Comparison of ENCODE assay signal across 9 cellular contexts in the genomic region with DNA sequence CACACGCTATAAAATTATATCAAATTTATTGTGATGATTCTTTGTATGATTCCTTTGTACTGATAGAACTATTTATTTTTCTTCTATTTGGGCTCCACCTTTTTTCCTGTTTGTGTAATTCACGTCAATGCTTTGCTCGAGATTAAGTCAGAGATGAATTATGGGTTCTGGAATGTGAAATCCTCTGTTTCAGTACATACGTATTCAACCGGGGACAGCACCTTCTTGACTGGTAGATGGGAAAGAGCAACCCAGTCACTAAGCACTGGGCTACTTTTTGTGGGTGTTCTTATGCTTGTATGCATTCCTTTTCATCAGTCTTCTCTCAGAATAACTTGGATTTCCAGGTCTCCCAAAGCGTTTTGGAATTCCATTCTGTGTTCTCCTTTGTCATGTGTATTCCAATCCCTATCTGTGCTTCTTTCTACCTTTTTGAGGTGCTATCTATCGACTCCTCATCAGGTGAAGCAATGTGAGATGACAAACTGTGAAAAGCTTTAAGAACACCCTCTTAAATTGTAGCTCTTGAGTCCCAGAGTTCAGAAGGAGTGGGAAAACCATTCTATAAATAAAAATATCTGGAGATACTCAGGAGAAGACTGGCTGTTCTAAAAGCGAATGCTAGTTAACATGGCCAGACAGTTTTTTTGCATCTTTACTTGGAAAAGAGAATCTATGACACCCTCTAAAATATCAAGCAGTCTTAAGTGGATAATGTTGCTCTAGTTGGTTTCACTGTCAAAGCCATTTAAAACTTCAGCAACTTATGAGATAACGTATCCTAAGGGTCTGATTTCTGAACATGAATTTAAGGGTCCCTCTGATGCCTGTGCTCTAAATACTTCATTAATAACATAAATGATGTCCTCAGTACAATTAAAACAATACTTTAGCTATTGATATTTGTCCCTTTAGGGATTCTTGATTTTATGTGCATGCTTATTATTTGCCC.
DNase-seq lines count a peak whose midpoint lies in the region; ATAC-seq, FAIRE-seq and TF ChIP-seq lines count a peak whose summit lies in the region.
"Had no signal": no experiment of that assay in that cellular context is flagged by ENCODE, and none has a peak within 500 bp of the region (broad histone marks: within the 10 kb centered on the region; RNA-seq: fewer than 3 reads in every experiment).

No MANE protein-coding gene starts in this region.

- H3K36me3 Mint-ChIP-seq in activated CD4-positive, alpha-beta T cell treated with anti-CD3 and anti-CD28 coated beads for 36 hours (ENCODE audit: low read depth) = no peaks in the 10 kb centered on the region
- H3K36me3 Mint-ChIP-seq in astrocyte (ENCODE audit: low read depth, unreplicated experiment) = no peaks in the 10 kb centered on the region

- WGBS in right cardiac atrium = 64% methylated on average over 9 of the region's 9 CpGs

- peak overlapping the region; percentile 64 for H3K9ac ChIP-seq in astrocyte (ENCODE audit: low read length)

- H3K27me3 ChIP-seq in astrocyte (ENCODE audit: insufficient read depth, low read length) = no peaks in the 10 kb centered on the region
- H3K27me3 ChIP-seq in right cardiac atrium (ENCODE audit: control insufficient read depth, insufficient read depth) = no peaks in the 10 kb centered on the region
- no peaks in the 10 kb centered on the region for H3K27me3 ChIP-seq in thoracic aorta (replicated peaks; ENCODE audit: insufficient read depth)

- H3K4me3 ChIP-seq in astrocyte (ENCODE audit: insufficient read depth, low read depth, low read length) (no peak overlapping the region), right cardiac atrium (ENCODE audit: low read length) (no peak overlapping the region), thoracic aorta (peak overlapping the region; percentile 60)

- ATAC-seq in activated CD4-positive, alpha-beta T cell treated with anti-CD3 and anti-CD28 coated beads for 36 hours = no peak
- no peak for ATAC-seq in right cardiac atrium
- no peak for ATAC-seq in thoracic aorta (ENCODE audit: insufficient number of reproducible peaks, low FRiP score, low read depth)
- no peak for ATAC-seq in GM21723 (IDR thresholded peaks at IDR 0.05; ENCODE audit: unreplicated experiment)
- no peak for ATAC-seq in GM19467 (IDR thresholded peaks at IDR 0.05; ENCODE audit: unreplicated experiment)

- peak overlapping the region; percentile 63 for H3K4me2 ChIP-seq in astrocyte (ENCODE audit: low read length)

- H2AFZ ChIP-seq in astrocyte (ENCODE audit: low read depth, low read length) = no peak overlapping the region

- DNase-seq in activated CD4-positive, alpha-beta T cell treated with anti-CD3 and anti-CD28 coated beads for 36 hours = no peak
- no peak for DNase-seq in activated CD4-positive, alpha-beta T cell treated with anti-CD3 and anti-CD28 coated beads for 1 hour
- DNase-seq in astrocyte (ENCODE audit: low read depth) (peak; percentile 89), right cardiac atrium (no peak), thoracic aorta (ENCODE audit: low spot score) (no peak), DMS53 (lab: John Stamatoyannopoulos, UW) (no peak)
- DNase-seq: 8988T had no signal

- H3K9me3 ChIP-seq in astrocyte (ENCODE audit: insufficient read depth, low read depth, low read length) = no peaks in the 10 kb centered on the region
- no peaks in the 10 kb centered on the region for H3K9me3 ChIP-seq in right cardiac atrium (ENCODE audit: control insufficient read depth, low read length)
- no peaks in the 10 kb centered on the region for H3K9me3 ChIP-seq in thoracic aorta

- H3K27ac ChIP-seq in astrocyte (ENCODE audit: low read depth, low read length) (peak overlapping the region; percentile 73), right cardiac atrium (ENCODE audit: low read length) (peak overlapping the region; percentile 71), thoracic aorta (peak overlapping the region; percentile 20 to 80)

- H4K20me1 ChIP-seq in astrocyte (ENCODE audit: insufficient read depth, low read length) = no peaks in the 10 kb centered on the region

- POLR2A ChIA-PET in activated CD4-positive, alpha-beta T cell treated with anti-CD3 and anti-CD28 coated beads for 36 hours (lab: Charles Lee) = no interaction called here

- peak; percentile 26 for FAIRE-seq in astrocyte (lab: Jason Lieb, UNC)

- CTCF ChIA-PET in activated CD4-positive, alpha-beta T cell treated with anti-CD3 and anti-CD28 coated beads for 36 hours (lab: Charles Lee) = interaction anchor here (0.8 kb wide), 1 partner anchor 48 kb away, joined by 4 read pairs; no protein-coding TSS in a partner anchor

- H3K36me3 ChIP-seq in astrocyte (ENCODE audit: insufficient read depth, low read length) = no peaks in the 10 kb centered on the region
- no peaks in the 10 kb centered on the region for H3K36me3 ChIP-seq in thoracic aorta

- TF ChIP-seq CTCF in astrocyte (IDR thresholded peaks at IDR 0.05; ENCODE audit: insufficient read depth, low read depth, low read length) (no peak), thoracic aorta (IDR thresholded peaks at IDR 0.05) (no peak)

- H3K4me1 ChIP-seq in astrocyte (ENCODE audit: insufficient read depth, low read length) (peaks cover 28% of the 10 kb centered on the region), right cardiac atrium (ENCODE audit: control insufficient read depth, insufficient read depth, low read length) (peaks cover 3% of the 10 kb centered on the region), thoracic aorta (ENCODE audit: control insufficient read depth in 1 of 2, low read depth in 2 of 2) (peaks cover 34 to 59% of the 10 kb centered on the region in 2 donors)

- H3K27me3 Mint-ChIP-seq in activated CD4-positive, alpha-beta T cell treated with anti-CD3 and anti-CD28 coated beads for 36 hours = peaks cover 8% of the 10 kb centered on the region
- H3K27me3 Mint-ChIP-seq in astrocyte (ENCODE audit: low read depth, unreplicated experiment) = no peaks in the 10 kb centered on the region

- peaks cover 15% of the 10 kb centered on the region for H3K4me1 Mint-ChIP-seq in activated CD4-positive, alpha-beta T cell treated with anti-CD3 and anti-CD28 coated beads for 36 hours
- H3K4me1 Mint-ChIP-seq in astrocyte (ENCODE audit: low read depth, unreplicated experiment) = peaks cover 34% of the 10 kb centered on the region

- H3K27ac Mint-ChIP-seq in activated CD4-positive, alpha-beta T cell treated with anti-CD3 and anti-CD28 coated beads for 36 hours = peak overlapping the region; percentile 79
- H3K27ac Mint-ChIP-seq in astrocyte (ENCODE audit: unreplicated experiment) = peak overlapping the region; percentile 80

- H3K9me3 Mint-ChIP-seq in activated CD4-positive, alpha-beta T cell treated with anti-CD3 and anti-CD28 coated beads for 36 hours (ENCODE audit: low read depth) = no peaks in the 10 kb centered on the region
- H3K9me3 Mint-ChIP-seq in astrocyte (ENCODE audit: unreplicated experiment) = peaks cover 7% of the 10 kb centered on the region

- no peak overlapping the region for H3K4me3 Mint-ChIP-seq in activated CD4-positive, alpha-beta T cell treated with anti-CD3 and anti-CD28 coated beads for 36 hours
- no peak overlapping the region for H3K4me3 Mint-ChIP-seq in astrocyte (ENCODE audit: unreplicated experiment)

- H3K79me2 ChIP-seq in astrocyte (ENCODE audit: insufficient read depth, low read length) = no peaks in the 10 kb centered on the region

- intact Hi-C loops in activated CD4-positive, alpha-beta T cell treated with anti-CD3 and anti-CD28 coated beads for 36 hours (cut with DNase I, micrococcal nuclease) = loop anchor here (1.0 to 2.0 kb wide), 3 partner anchors 20 to 498 kb away; no protein-coding TSS in a partner anchor
- intact Hi-C loops in right cardiac atrium (cut with DNase I) = no loop called here

Comparison
In these comparisons a context has a peak if more than half of its experiments do, and no peak if none do; other contexts are left out.
1. intact Hi-C loops: an anchor here in activated CD4-positive, alpha-beta T cell treated with anti-CD3 and anti-CD28 coated beads for 36 hours (1.0 to 2.0 kb wide); none called in right cardiac atrium.